ENCODE assay signal across 7 cellular contexts in genomic region chr22:21951931-21952465, GRCh38. TPM values are rescaled to one million over a fixed set of nuclear protein-coding genes. Genes with fewer than 3 reads are reported as not detected.
DNase-seq lines count a peak whose midpoint lies in the region; ATAC-seq and TF ChIP-seq lines count a peak whose summit lies in the region.

No MANE protein-coding gene starts in this region.

- DNase-seq in NCI-H69 (lab: John Stamatoyannopoulos, UW), result peak; percentile 28
- peak; percentile 65 for DNase-seq in adipocyte (ENCODE audit: low read depth)
- DNase-seq in iPS DF 6.9 (ENCODE audit: low read depth, low spot score), result no peak
- peak in 1 of 2 donors; percentile 35 for DNase-seq in gastrocnemius medialis
- DNase-seq in OCI-M2 (lab: John Stamatoyannopoulos, UW; ENCODE audit: unreplicated experiment), result no peak
- no peak for DNase-seq in NK-92 (lab: John Stamatoyannopoulos, UW; ENCODE audit: unreplicated experiment)

- no peak overlapping the region for H3K27ac ChIP-seq in iPS DF 6.9 (ENCODE audit: low read length)
- peak overlapping the region; percentile 61 to 85 (median 78) for H3K27ac ChIP-seq in gastrocnemius medialis

- no peaks in the 10 kb centered on the region for H3K9me3 ChIP-seq in adipocyte (ENCODE audit: control insufficient read depth, low read length)
- no peaks in the 10 kb centered on the region for H3K9me3 ChIP-seq in iPS DF 6.9 (ENCODE audit: control insufficient read depth, insufficient read depth, low read length)
- no peaks in the 10 kb centered on the region for H3K9me3 ChIP-seq in gastrocnemius medialis

- H3K9ac ChIP-seq in adipocyte (ENCODE audit: low read length), result peak overlapping the region; percentile 87

- H3K36me3 ChIP-seq in adipocyte (ENCODE audit: control insufficient read depth, insufficient read depth, low read length, severe bottlenecking), result no peaks in the 10 kb centered on the region
- no peaks in the 10 kb centered on the region for H3K36me3 ChIP-seq in iPS DF 6.9 (ENCODE audit: control insufficient read depth, insufficient read depth, low read length)
- no peaks in the 10 kb centered on the region for H3K36me3 ChIP-seq in gastrocnemius medialis

- intact Hi-C loops in gastrocnemius medialis (cut with DNase I; ENCODE audit: low total_unique reads), result loop anchor here (1.0 to 2.0 kb wide), 2 partner anchors 14 to 239 kb away; no protein-coding TSS in a partner anchor

- ATAC-seq in GM21381 (IDR thresholded peaks at IDR 0.05; ENCODE audit: unreplicated experiment), result peak; percentile 26
- ATAC-seq in gastrocnemius medialis, result peak; percentile 22 to 61

- no peak for TF ChIP-seq CTCF in gastrocnemius medialis (IDR thresholded peaks at IDR 0.05 in 4 of 5, conservative IDR thresholded peaks at IDR 0.05 in 1 of 5)

- peaks cover 22% of the 10 kb centered on the region for H3K4me1 ChIP-seq in adipocyte (ENCODE audit: control insufficient read depth, insufficient read depth, low read length)
- H3K4me1 ChIP-seq in iPS DF 6.9 (ENCODE audit: control insufficient read depth, insufficient read depth, low read length), result no peaks in the 10 kb centered on the region
- peaks cover 31 to 35% of the 10 kb centered on the region in 2 donors for H3K4me1 ChIP-seq in gastrocnemius medialis

- in situ Hi-C loops in gastrocnemius medialis (cut with MboI; ENCODE audit: low sequenced_read_pairs in 4 of 4), result no loop called here

- H3K4me3 ChIP-seq in adipocyte (ENCODE audit: low read length) (peak overlapping the region; percentile 82), iPS DF 6.9 (ENCODE audit: low read length) (peak overlapping the region; percentile 69; the same call in 1 of the 2 replicates), gastrocnemius medialis (peak overlapping the region; percentile 58 to 79 (median 75))

- H3K27me3 ChIP-seq in adipocyte (replicated peaks; ENCODE audit: control insufficient read depth, insufficient read depth, low read length) (no peaks in the 10 kb centered on the region), iPS DF 6.9 (ENCODE audit: control insufficient read depth, insufficient read depth, low read length) (no peaks in the 10 kb centered on the region), gastrocnemius medialis (no peaks in the 10 kb centered on the region)

- WGBS in iPS DF 6.9 (ENCODE audit: insufficient coverage, insufficient read length), result no CpG with 5 or more reads among the region's 29 CpGs

- no peak for TF ChIP-seq POLR2A in gastrocnemius medialis (IDR thresholded peaks at IDR 0.05)

RNA-seq across cellular contexts. Expression of gene PPM1F, which starts 0.7 kb away (rescaled TPM):
- total RNA-seq in gastrocnemius medialis, result 10 to 100 TPM; 10.2 to 13.8 (median 11.0) TPM

RNA-seq across cellular contexts. Expression of gene TOP3B, which starts 30.6 kb away (rescaled TPM):
- total RNA-seq in gastrocnemius medialis, result 10 to 100 TPM in 3 of 4 donors, 1 to 10 TPM in 1; 8.2 to 15.7 (median 14.2) TPM

Comparison
In these comparisons a context has a peak if more than half of its experiments do, and no peak if none do; other contexts are left out.
1. DNase-seq: peak in NCI-H69 (single experiment) and adipocyte (single experiment); none in iPS DF 6.9 (single experiment), OCI-M2 (single experiment) and NK-92 (single experiment).
2. Peak in every context shown above with its lines, with median percentiles within 50 percentile points of each other: H3K4me3 ChIP-seq.